26 cellular contexts compared by ENCODE assay signal in the genomic region with DNA sequence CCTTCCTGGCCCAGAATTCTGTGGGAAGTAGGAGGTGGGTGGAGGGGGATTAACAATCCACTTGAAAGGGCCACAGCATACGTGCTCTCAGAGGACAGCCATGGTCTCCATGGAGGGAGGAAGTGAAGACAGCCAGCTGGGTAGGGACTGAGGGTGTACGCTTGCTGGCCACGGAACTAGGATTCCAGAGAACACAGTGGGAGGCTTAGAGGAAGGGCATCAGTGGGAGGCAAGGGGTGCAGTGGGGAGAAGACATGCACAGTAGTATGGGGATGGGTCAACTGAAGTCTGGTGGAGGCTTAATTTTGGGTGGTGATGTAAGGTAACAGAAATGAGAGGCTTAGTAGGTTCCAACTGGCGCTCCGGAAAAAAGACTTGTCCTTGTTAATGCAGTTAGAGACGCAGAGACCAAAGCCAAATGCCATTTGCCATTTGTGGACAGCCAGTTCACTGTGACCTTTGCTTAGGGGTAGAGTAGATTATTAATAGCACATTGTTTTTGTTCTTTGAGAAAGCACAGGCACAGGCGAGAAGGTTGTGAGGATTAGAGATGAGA.
DNase-seq lines count a peak whose midpoint lies in the region; ATAC-seq, FAIRE-seq and TF ChIP-seq lines count a peak whose summit lies in the region.
"Had no signal": no experiment of that assay in that cellular context is flagged by ENCODE, and none has a peak within 500 bp of the region (broad histone marks: within the 10 kb centered on the region; RNA-seq: fewer than 3 reads in every experiment).

No MANE protein-coding gene starts in this region.

- intact Hi-C loops in HepG2 (cut with micrococcal nuclease; ENCODE audit: unreplicated experiment) = no loop called here
- intact Hi-C loops in right cardiac atrium (cut with DNase I) = no loop called here
- intact Hi-C loops in sciatic nerve (cut with DNase I) = no loop called here

- H3K4me3 ChIP-seq in liver (ENCODE audit: low read depth in 1 of 3, low read length in 3 of 3) = no peak overlapping the region
- H3K4me3 ChIP-seq in HepG2 (replicated peaks in 1 of 3; ENCODE audit: insufficient read depth in 1 of 3, low read depth in 2 of 3, low read length in 3 of 3) = no peak overlapping the region
- H3K4me3 ChIP-seq in right cardiac atrium (ENCODE audit: low read length) = no peak overlapping the region
- H3K4me3 ChIP-seq: adrenal gland had no signal

- H2AFZ ChIP-seq in HepG2 (ENCODE audit: low read length) = no peak overlapping the region

- in situ Hi-C loops in HepG2 (cut with HindIII; ENCODE audit: extremely low pct_ligation_motif_present, low pct_unique_long_range_greater_than_20kb) = no loop called here

- 67% methylated on average over 7 of the region's 7 CpGs for WGBS in liver
- WGBS in HepG2 (ENCODE audit: low lambda C conversion rate) = 36% methylated on average over 7 of the region's 7 CpGs
- WGBS in right cardiac atrium = 17% methylated on average over 7 of the region's 7 CpGs

- H3K27ac ChIP-seq in liver (ENCODE audit: low read depth in 1 of 2, low read length in 2 of 2) (no peak overlapping the region), HepG2 (ENCODE audit: extremely low read length, insufficient read depth, low read length) (no peak overlapping the region), right cardiac atrium (ENCODE audit: low read length) (peak overlapping the region; percentile 95)
- H3K27ac ChIP-seq: foreskin keratinocyte had no signal

- TF ChIP-seq RAD21 in liver (IDR thresholded peaks at IDR 0.05) (no peak), HepG2 (CRISPR knock-in tag; IDR thresholded peaks at IDR 0.05) (no peak)

- TF ChIP-seq POLR2A in HepG2 (IDR thresholded peaks at IDR 0.05; ENCODE audit: insufficient read depth in 1 of 2, low read depth in 2 of 2, low read length in 2 of 2) = no peak

- POLR2A ChIA-PET in HepG2 (lab: Yijun Ruan, JAX) = no interaction called here

- no peaks in the 10 kb centered on the region for H3K36me3 ChIP-seq in liver (ENCODE audit: control insufficient read depth in 4 of 4, insufficient read depth in 3 of 4, low read depth in 1 of 4, low read length in 3 of 4)
- H3K36me3 ChIP-seq in HepG2 (replicated peaks in 1 of 2; ENCODE audit: control insufficient read depth in 1 of 2, insufficient read depth in 2 of 2, low read length in 2 of 2) = no peaks in the 10 kb centered on the region
- H3K36me3 ChIP-seq: adrenal gland had no signal

- no TSS peak for BruUV-seq in HepG2 (replicated peaks; lab: Mats Ljungman, UMichigan)

- DNase-seq in HepG2 (ENCODE audit: low spot score) (no peak), right cardiac atrium (peak; percentile 18 to 77 (median 37)), sciatic nerve (ENCODE audit: low spot score) (no peak), GM19238 (ENCODE audit: insufficient read length, low spot score) (no peak), COR-L47 (lab: John Stamatoyannopoulos, UW) (no peak), C1 segment of cervical spinal cord (lab: John Stamatoyannopoulos, UW) (no peak)
- DNase-seq in stimulated activated naive CD4-positive, alpha-beta T cell treated with Interleukin-2 at 50 U/mL for 16 hours (lab: John Stamatoyannopoulos, UW) = no peak
- DNase-seq: activated CD8-positive, alpha-beta T cell treated with anti-CD3 and anti-CD28 coated beads, Interleukin-2, amount 10 ng/mL, durations not matched to agents 7 days and 5 days; activated gamma-delta T cell; AML-193; DND-41; foreskin keratinocyte; hypothalamus; Kasumi-1; mammary epithelial cell; NCI-H1092; NCI-H187 treated with DMSO at 0.1 percent for 48 hours; NCI-H226; OCI-M1; stimulated activated naive B cell treated with anti-CD40 and anti-IgM and Interleukin-4, amounts not matched to agents 10 μg/mL and 1 μg/mL and 100 μg/mL, for 72 hours; SW 1271 had no signal

- no peaks in the 10 kb centered on the region for H4K20me1 ChIP-seq in HepG2 (ENCODE audit: insufficient read depth, low read length)

- no peaks in the 10 kb centered on the region for H3K9me3 ChIP-seq in liver (ENCODE audit: control insufficient read depth in 4 of 4, low read length in 3 of 4)
- H3K9me3 ChIP-seq in HepG2 (ENCODE audit: low read length) = no peaks in the 10 kb centered on the region
- no peaks in the 10 kb centered on the region for H3K9me3 ChIP-seq in right cardiac atrium (ENCODE audit: control insufficient read depth, low read length)
- H3K9me3 ChIP-seq: adrenal gland had no signal

- TF ChIP-seq EP300 in HepG2 (IDR thresholded peaks at IDR 0.05; ENCODE audit: low read depth in 2 of 2, low read length in 2 of 2) (no peak), HepG2 (CRISPR knock-in tag; IDR thresholded peaks at IDR 0.05; ENCODE audit: borderline replicate concordance) (no peak)

- FAIRE-seq in HepG2 (lab: Jason Lieb, UNC) = no peak
- FAIRE-seq: endothelial cell of umbilical vein, GM12891 had no signal

- no peaks in the 10 kb centered on the region for H3K79me2 ChIP-seq in HepG2 (ENCODE audit: insufficient read depth, low read length)

- CTCF ChIA-PET in HepG2 (lab: Yijun Ruan, JAX; ENCODE audit: low intra/inter-chr PET ratio, low total read pairs) = no interaction called here

- ATAC-seq in HepG2 (no peak), right cardiac atrium (peak; percentile 77 to 88), sciatic nerve (peak; percentile 81)
- ATAC-seq: activated CD4-positive, CD25-positive, alpha-beta regulatory T cell treated with anti-CD3 and anti-CD28 coated beads, Interleukin-2, amount 50 U/mL, for 24 hours; activated CD8-positive, alpha-beta T cell treated with anti-CD3 and anti-CD28 coated beads, Interleukin-2, amount 10 ng/mL, durations not matched to agents 7 days and 5 days; foreskin keratinocyte; stimulated activated naive B cell treated with anti-CD40 and anti-IgM and Interleukin-4, amounts not matched to agents 10 μg/mL and 1 μg/mL and 100 μg/mL, for 72 hours had no signal

- no peak for TF ChIP-seq CTCF in liver (IDR thresholded peaks at IDR 0.05; ENCODE audit: low read depth, low read length, missing input control)
- no peak for TF ChIP-seq CTCF in HepG2 (CRISPR knock-in tag; IDR thresholded peaks at IDR 0.05)

- H3K9ac ChIP-seq in liver (ENCODE audit: low read depth in 1 of 2, low read length in 2 of 2) (no peak overlapping the region), HepG2 (ENCODE audit: insufficient read depth, low read depth, low read length) (no peak overlapping the region)

- no peak overlapping the region for H3K4me2 ChIP-seq in HepG2 (ENCODE audit: low read depth, low read length)

- H3K4me1 ChIP-seq in liver (ENCODE audit: control insufficient read depth in 4 of 4, insufficient read depth in 4 of 4, low read length in 3 of 4) (peaks cover 0 to 4% (median 2%) of the 10 kb centered on the region in 4 donors), HepG2 (ENCODE audit: insufficient read depth, low read length) (no peaks in the 10 kb centered on the region), right cardiac atrium (ENCODE audit: control insufficient read depth, insufficient read depth, low read length) (peaks cover 13% of the 10 kb centered on the region)
- H3K4me1 ChIP-seq: foreskin keratinocyte had no signal

- H3K27me3 ChIP-seq in liver (ENCODE audit: control insufficient read depth in 4 of 4, insufficient read depth in 4 of 4, low read length in 3 of 4) (no peaks in the 10 kb centered on the region), HepG2 (ENCODE audit: control insufficient read depth in 1 of 2, insufficient read depth in 2 of 2, low read length in 2 of 2) (peaks cover 0 to 9% of the 10 kb centered on the region in 2 experiments; a peak in 1 of 5 replicates), right cardiac atrium (ENCODE audit: control insufficient read depth, insufficient read depth) (no peaks in the 10 kb centered on the region)
- H3K27me3 ChIP-seq: adrenal gland, foreskin keratinocyte had no signal

TF ChIP-seq in liver, 16 proteins besides CTCF, POLR2A, EP300 and RAD21:
- TF ChIP-seq HNF4G (IDR thresholded peaks at IDR 0.05) (no peak), RXRA (IDR thresholded peaks at IDR 0.05) (no peak), NR2F2 (IDR thresholded peaks at IDR 0.05) (peak; percentile 54), YY1 (IDR thresholded peaks at IDR 0.05) (no peak)

TF ChIP-seq in HepG2, 621 proteins besides CTCF, POLR2A, EP300 and RAD21:
- TF ChIP-seq ZMYM2 (CRISPR knock-in tag; IDR thresholded peaks at IDR 0.05) = no peak
- no peak for TF ChIP-seq IKZF4 (CRISPR knock-in tag; IDR thresholded peaks at IDR 0.05; ENCODE audit: borderline replicate concordance, low read depth, not compliant biosample characterization)
- no peak for TF ChIP-seq ZNF616 (CRISPR knock-in tag; IDR thresholded peaks at IDR 0.05; ENCODE audit: low read depth)
- TF ChIP-seq, protein P1, sequence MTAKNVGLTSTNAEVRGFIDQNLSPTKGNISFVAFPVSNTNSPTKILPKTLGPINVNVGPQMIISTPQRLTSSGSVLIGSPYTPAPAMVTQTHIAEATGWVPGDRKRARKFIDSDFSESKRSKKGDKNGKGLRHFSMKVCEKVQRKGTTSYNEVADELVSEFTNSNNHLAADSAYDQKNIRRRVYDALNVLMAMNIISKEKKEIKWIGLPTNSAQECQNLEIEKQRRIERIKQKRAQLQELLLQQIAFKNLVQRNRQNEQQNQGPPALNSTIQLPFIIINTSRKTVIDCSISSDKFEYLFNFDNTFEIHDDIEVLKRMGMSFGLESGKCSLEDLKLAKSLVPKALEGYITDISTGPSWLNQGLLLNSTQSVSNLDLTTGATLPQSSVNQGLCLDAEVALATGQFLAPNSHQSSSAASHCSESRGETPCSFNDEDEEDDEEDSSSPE (CRISPR knock-in tag; IDR thresholded peaks at IDR 0.05) = no peak
- no peak for TF ChIP-seq KDM5A (IDR thresholded peaks at IDR 0.05; ENCODE audit: borderline replicate concordance, low read length)
- TF ChIP-seq ZNF143 (CRISPR knock-in tag; IDR thresholded peaks at IDR 0.05) = no peak
- no peak for TF ChIP-seq ZNF879 (CRISPR knock-in tag; IDR thresholded peaks at IDR 0.05)
- TF ChIP-seq, protein P2, sequence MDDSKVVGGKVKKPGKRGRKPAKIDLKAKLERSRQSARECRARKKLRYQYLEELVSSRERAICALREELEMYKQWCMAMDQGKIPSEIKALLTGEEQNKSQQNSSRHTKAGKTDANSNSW (CRISPR knock-in tag; IDR thresholded peaks at IDR 0.05; ENCODE audit: borderline replicate concordance) = no peak

Comparison
In these comparisons a context has a peak if more than half of its experiments do, and no peak if none do; other contexts are left out.
1. DNase-seq: peak in right cardiac atrium (3 of 3); none in HepG2 (single experiment), sciatic nerve (single experiment), GM19238 (single experiment), COR-L47 (single experiment), C1 segment of cervical spinal cord (0 of 14) and stimulated activated naive CD4-positive, alpha-beta T cell treated with Interleukin-2 at 50 U/mL for 16 hours (single experiment).